Comparison of ENCODE assay signal across 8 cellular contexts in the genomic region with DNA sequence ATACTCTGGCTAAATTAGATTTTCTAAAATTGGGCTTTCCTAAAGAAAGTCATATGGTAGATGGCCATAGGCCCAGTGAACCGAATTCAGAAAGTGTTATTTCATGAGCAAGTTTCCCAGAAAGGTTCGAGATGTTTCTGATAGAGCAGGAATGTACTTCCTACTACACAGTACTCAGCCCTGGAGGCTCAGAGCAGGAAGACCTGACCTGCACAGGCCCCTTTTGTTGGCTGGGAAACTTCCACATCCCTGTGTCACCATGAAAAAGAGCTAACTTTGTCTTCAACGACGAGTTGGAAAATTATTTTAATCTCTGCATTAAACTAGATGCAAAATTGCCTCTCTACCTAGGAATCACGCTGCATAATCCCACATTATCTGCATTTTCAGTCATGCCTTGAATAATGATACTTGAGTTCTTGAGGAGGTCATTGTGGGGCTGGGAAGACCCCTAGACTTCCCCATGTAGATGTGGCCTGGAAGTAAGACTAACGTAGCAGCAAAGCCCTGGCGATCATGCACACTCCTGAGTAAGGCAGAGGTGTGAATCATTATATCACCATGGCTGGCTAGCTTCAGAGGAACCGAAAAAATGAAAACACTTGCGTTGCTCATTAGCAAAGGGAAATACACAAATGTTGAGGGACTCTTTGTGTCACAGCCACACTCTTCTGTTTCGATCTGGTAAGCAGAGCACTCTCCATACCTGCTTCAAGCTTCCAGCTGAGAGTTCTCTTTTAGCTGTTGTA. TPM values are rescaled to one million over a fixed set of nuclear protein-coding genes. Genes with fewer than 3 reads are reported as not detected.
DNase-seq lines count a peak whose midpoint lies in the region; ATAC-seq and TF ChIP-seq lines count a peak whose summit lies in the region.

No MANE protein-coding gene starts in this region.

- no peaks in the 10 kb centered on the region for H3K9me2 ChIP-seq in OCI-LY1 (ENCODE audit: low read depth, low read length)

- no peak overlapping the region for H2AFZ ChIP-seq in OCI-LY1 (ENCODE audit: low read length)

- H3K27ac ChIP-seq in OCI-LY1 (ENCODE audit: low read depth, low read length, poor library complexity, severe bottlenecking) (peak overlapping the region; percentile 66), left lung (no peak overlapping the region), SJCRH30 (no peak overlapping the region), coronary artery (no peak overlapping the region)

- H3K4me1 ChIP-seq in OCI-LY1 (ENCODE audit: insufficient read depth, low read length, severe bottlenecking) (peaks cover 64% of the 10 kb centered on the region), left lung (peaks cover 0 to 45% of the 10 kb centered on the region in 2 donors), SJCRH30 (no peaks in the 10 kb centered on the region)

- DNase-seq in left lung (no peak), SJCRH30 (no peak), coronary artery (ENCODE audit: low spot score) (no peak), NCI-H774 (lab: John Stamatoyannopoulos, UW) (no peak)
- no peak for DNase-seq in activated CD4-positive, alpha-beta T cell treated with anti-CD3 and anti-CD28 coated beads for 4 hours

- ATAC-seq in GM18870 (IDR thresholded peaks at IDR 0.05; ENCODE audit: unreplicated experiment) (peak; percentile 97), GM21786 (IDR thresholded peaks at IDR 0.05; ENCODE audit: unreplicated experiment) (peak; percentile 89), left lung (peak; percentile 40)

- H3K27me3 ChIP-seq in OCI-LY1 (ENCODE audit: insufficient read depth, low read length) = no peaks in the 10 kb centered on the region
- H3K27me3 ChIP-seq in left lung = no peaks in the 10 kb centered on the region
- H3K27me3 ChIP-seq in SJCRH30 = no peaks in the 10 kb centered on the region

- TF ChIP-seq CTCF in OCI-LY1 (IDR thresholded peaks at IDR 0.05; ENCODE audit: low read length) (no peak), left lung (IDR thresholded peaks at IDR 0.05) (no peak), coronary artery (IDR thresholded peaks at IDR 0.05) (no peak)

- H3K36me3 ChIP-seq in OCI-LY1 (ENCODE audit: insufficient read depth, low read length) = peaks cover 12% of the 10 kb centered on the region; the same call in 1 of the 2 replicates
- H3K36me3 ChIP-seq in left lung = peaks cover 0 to 13% of the 10 kb centered on the region in 2 donors
- H3K36me3 ChIP-seq in SJCRH30 = no peaks in the 10 kb centered on the region

- H3K4me3 ChIP-seq in OCI-LY1 (ENCODE audit: low read depth, low read length, poor library complexity, severe bottlenecking) = no peak overlapping the region
- H3K4me3 ChIP-seq in left lung = no peak overlapping the region
- no peak overlapping the region for H3K4me3 ChIP-seq in SJCRH30
- H3K4me3 ChIP-seq in coronary artery = no peak overlapping the region

- peak overlapping the region; percentile 37; the same call in 1 of the 2 replicates for H3K4me2 ChIP-seq in OCI-LY1 (ENCODE audit: low read length)

- H3K9ac ChIP-seq in OCI-LY1 (ENCODE audit: low read length) = no peak overlapping the region

- H3K9me3 ChIP-seq in OCI-LY1 (ENCODE audit: low read length) (no peaks in the 10 kb centered on the region), left lung (no peaks in the 10 kb centered on the region), SJCRH30 (replicated peaks) (no peaks in the 10 kb centered on the region)

- peaks cover 6% of the 10 kb centered on the region; the same call in 1 of the 2 replicates for H3F3A ChIP-seq in OCI-LY1 (ENCODE audit: insufficient read depth, low read length)

- H4K20me1 ChIP-seq in OCI-LY1 (ENCODE audit: insufficient read depth, low read length) = no peaks in the 10 kb centered on the region

- intact Hi-C loops in left lung (cut with DNase I) = no loop called here

- no peaks in the 10 kb centered on the region for H3K79me2 ChIP-seq in OCI-LY1 (ENCODE audit: insufficient read depth, low read length)

RNA-seq across cellular contexts. Expression of gene CMTM7, which starts 47.1 kb away (rescaled TPM):
- 10 to 100 TPM; 46.7 to 50.4 TPM for total RNA-seq in left lung
- total RNA-seq in SJCRH30 (2014; rRNA removed; shearing (Covaris generic)) = 16.1 and 16.3 TPM in 2 replicates

Comparison
In these comparisons a context has a peak if more than half of its experiments do, and no peak if none do; other contexts are left out.
1. ATAC-seq: peak in every context shown above with its lines; median percentile 97 in GM18870; 89 in GM21786; 40 in left lung.